Comparison of ENCODE assay signal across 17 cellular contexts in the genomic region with DNA sequence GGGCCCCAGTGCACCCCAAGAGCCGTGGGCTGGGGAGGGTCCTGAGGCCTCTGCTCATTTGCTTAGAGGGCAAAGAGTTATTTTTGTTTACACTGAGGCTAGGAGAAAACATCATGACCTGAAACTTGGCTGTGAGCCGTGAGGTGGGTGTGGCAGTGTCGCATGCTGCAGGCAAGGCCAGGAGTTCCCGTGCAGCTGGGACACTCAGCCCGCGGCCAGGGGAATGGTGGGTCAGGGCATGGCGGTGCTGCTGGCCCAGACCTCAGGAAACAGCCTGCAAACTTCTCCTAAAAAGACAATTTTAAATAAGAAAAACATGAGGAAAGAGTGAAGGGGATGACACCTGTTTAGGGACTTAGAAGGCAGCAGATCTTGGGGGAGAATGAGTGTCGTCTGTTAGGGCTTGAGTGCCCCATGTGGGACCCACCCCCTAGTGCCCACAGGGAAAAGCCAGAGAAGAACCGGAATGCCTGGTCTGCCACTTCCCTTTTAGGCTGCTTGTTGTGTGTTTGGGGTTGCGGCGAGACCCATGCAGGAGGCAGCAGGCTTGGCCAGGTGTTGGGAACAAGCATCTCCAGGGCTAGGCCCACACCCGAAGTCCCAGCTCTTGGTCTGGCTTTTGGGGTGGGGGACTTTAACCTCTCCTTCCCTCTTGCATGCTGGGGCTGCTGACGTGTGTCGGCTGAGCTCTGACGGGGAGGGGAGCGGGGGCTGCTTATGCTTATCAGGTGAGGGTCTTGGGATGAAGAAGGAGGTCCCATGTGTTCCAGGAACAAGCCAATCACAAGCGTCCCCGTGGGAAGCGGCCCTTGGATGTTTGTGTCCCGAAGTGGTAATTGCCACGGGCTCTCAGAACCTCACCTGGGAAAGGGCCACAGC.
A peak's percentile ranks its signal among the peaks of the same experiment; 100 is the strongest.
DNase-seq lines count a peak whose midpoint lies in the region; ATAC-seq, FAIRE-seq and TF ChIP-seq lines count a peak whose summit lies in the region.
"Had no signal": no experiment of that assay in that cellular context is flagged by ENCODE, and none has a peak within 500 bp of the region (broad histone marks: within the 10 kb centered on the region; RNA-seq: fewer than 3 reads in every experiment).

No MANE protein-coding gene starts in this region.

- TF ChIP-seq EP300 in HepG2 (IDR thresholded peaks at IDR 0.05; ENCODE audit: low read depth in 2 of 2, low read length in 2 of 2) (no peak), HepG2 (CRISPR knock-in tag; IDR thresholded peaks at IDR 0.05; ENCODE audit: borderline replicate concordance) (no peak)

- H3K9me3 Mint-ChIP-seq in chondrocyte (ENCODE audit: low read depth) (no peaks in the 10 kb centered on the region), MCF 10A (ENCODE audit: unreplicated experiment) (no peaks in the 10 kb centered on the region)
- H3K9me3 Mint-ChIP-seq: H9 had no signal

- no peak overlapping the region for H4K91ac ChIP-seq in neuronal stem cell (ENCODE audit: low read depth, low read length, poor library complexity)

- no peaks in the 10 kb centered on the region; the same call in 1 of the 2 replicates for H4K20me1 ChIP-seq in HepG2 (ENCODE audit: insufficient read depth, low read length)

- H3K36me3 ChIP-seq in right lobe of liver (no peaks in the 10 kb centered on the region), HepG2 (replicated peaks in 1 of 2; ENCODE audit: control insufficient read depth in 1 of 2, insufficient read depth in 2 of 2, low read length in 2 of 2) (no peaks in the 10 kb centered on the region), neuronal stem cell (replicated peaks in 1 of 2; ENCODE audit: control insufficient read depth in 2 of 2, insufficient read depth in 2 of 2, low read length in 2 of 2) (no peaks in the 10 kb centered on the region)

- CTCF ChIA-PET in HepG2 (lab: Yijun Ruan, JAX; ENCODE audit: low intra/inter-chr PET ratio, low total read pairs) = no interaction called here
- CTCF ChIA-PET in MCF 10A (lab: Yijun Ruan, JAX) = no interaction called here

- TF ChIP-seq POLR2A in right lobe of liver (IDR thresholded peaks at IDR 0.05) = no peak
- no peak for TF ChIP-seq POLR2A in HepG2 (IDR thresholded peaks at IDR 0.05; ENCODE audit: insufficient read depth in 1 of 2, low read depth in 2 of 2, low read length in 2 of 2)

- H3K4me3 Mint-ChIP-seq in chondrocyte (ENCODE audit: unreplicated experiment) = no peak overlapping the region
- no peak overlapping the region for H3K4me3 Mint-ChIP-seq in MCF 10A (ENCODE audit: unreplicated experiment)
- H3K4me3 Mint-ChIP-seq: H9 had no signal

- no peak overlapping the region for H3K18ac ChIP-seq in neuronal stem cell (ENCODE audit: low read length)

- no peak overlapping the region for H3K4ac ChIP-seq in neuronal stem cell (ENCODE audit: low read length)

- no peak for ATAC-seq in right lobe of liver
- ATAC-seq in HepG2 = no peak
- no peak for ATAC-seq in GM18511 (IDR thresholded peaks at IDR 0.05; ENCODE audit: unreplicated experiment)
- ATAC-seq in GM19035 (IDR thresholded peaks at IDR 0.05; ENCODE audit: unreplicated experiment) = no peak

- no peak overlapping the region for H3K27ac ChIP-seq in right lobe of liver
- no peak overlapping the region for H3K27ac ChIP-seq in HepG2 (ENCODE audit: extremely low read length, insufficient read depth, low read length)
- H3K27ac ChIP-seq in neuronal stem cell (replicated peaks; ENCODE audit: low read length) = no peak overlapping the region
- H3K27ac ChIP-seq: HL-60, PC-9 had no signal

- no peaks in the 10 kb centered on the region for H3K4me1 Mint-ChIP-seq in chondrocyte (ENCODE audit: low read depth)
- H3K4me1 Mint-ChIP-seq in MCF 10A (ENCODE audit: insufficient read depth, unreplicated experiment) = no peaks in the 10 kb centered on the region

- FAIRE-seq in HepG2 (lab: Jason Lieb, UNC) = no peak
- FAIRE-seq: GM12892, HTR-8/SVneo had no signal

- DNase-seq in right lobe of liver (peak; percentile 16 to 36 (median 16)), HepG2 (ENCODE audit: low spot score) (no peak), chondrocyte (ENCODE audit: low spot score) (peak; percentile 53), neuronal stem cell (ENCODE audit: low spot score) (no peak), MCF 10A (ENCODE audit: unreplicated experiment) (no peak)
- DNase-seq: COR-L47, H9, NCI-H1436, NCI-H2081, NCI-H510A, NCI-H82, PC-9 had no signal

- H3K4me1 ChIP-seq in right lobe of liver = no peaks in the 10 kb centered on the region
- H3K4me1 ChIP-seq in HepG2 (ENCODE audit: insufficient read depth, low read length) = no peaks in the 10 kb centered on the region
- peaks cover 0 to 2% of the 10 kb centered on the region in 2 donors for H3K4me1 ChIP-seq in neuronal stem cell (ENCODE audit: control insufficient read depth in 2 of 2, insufficient read depth in 1 of 2, low read depth in 1 of 2, low read length in 2 of 2)

- no peak for TF ChIP-seq CTCF in right lobe of liver (IDR thresholded peaks at IDR 0.05)
- TF ChIP-seq CTCF in HepG2 (CRISPR knock-in tag; IDR thresholded peaks at IDR 0.05) = no peak
- TF ChIP-seq CTCF in chondrocyte (IDR thresholded peaks at IDR 0.05) = no peak
- no peak for TF ChIP-seq CTCF in MCF 10A (IDR thresholded peaks at IDR 0.05; ENCODE audit: unreplicated experiment)

- no peak overlapping the region for H3K4me3 ChIP-seq in right lobe of liver
- no peak overlapping the region for H3K4me3 ChIP-seq in HepG2 (replicated peaks in 1 of 3; ENCODE audit: insufficient read depth in 1 of 3, low read depth in 2 of 3, low read length in 3 of 3)
- H3K4me3 ChIP-seq in neuronal stem cell (ENCODE audit: low read length in 2 of 2) = no peak overlapping the region
- H3K4me3 ChIP-seq: PC-9 had no signal

- no peaks in the 10 kb centered on the region for H3K27me3 ChIP-seq in right lobe of liver
- H3K27me3 ChIP-seq in HepG2 (ENCODE audit: control insufficient read depth in 1 of 2, insufficient read depth in 2 of 2, low read length in 2 of 2) = no peaks in the 10 kb centered on the region; a peak in 2 of 5 replicates
- H3K27me3 ChIP-seq in neuronal stem cell (ENCODE audit: control insufficient read depth in 3 of 3, insufficient read depth in 3 of 3, low read depth in 1 of 3, low read length in 3 of 3) = no peaks in the 10 kb centered on the region

- H2BK12ac ChIP-seq in neuronal stem cell (ENCODE audit: low read length) = no peak overlapping the region

- H3K9me3 ChIP-seq in right lobe of liver (peaks cover 0 to 6% (median 0%) of the 10 kb centered on the region in 4 donors), HepG2 (ENCODE audit: low read length) (peaks cover 10% of the 10 kb centered on the region; the same call in 1 of the 2 replicates), neuronal stem cell (replicated peaks in 1 of 2; ENCODE audit: control insufficient read depth in 2 of 2, insufficient read depth in 1 of 2, low read depth in 1 of 2, low read length in 2 of 2) (peaks cover 0 to 19% of the 10 kb centered on the region in 2 donors)

- intact Hi-C loops in right lobe of liver (cut with DNase I) = no loop called here
- intact Hi-C loops in HepG2 (cut with micrococcal nuclease; ENCODE audit: unreplicated experiment) = no loop called here
- intact Hi-C loops in MCF 10A (cut with micrococcal nuclease) = no loop called here

- 64% methylated on average over 5 of the region's 21 CpGs for WGBS in right lobe of liver (ENCODE audit: insufficient coverage, low coverage, low lambda C conversion rate, missing lambda C conversion rate)
- WGBS in HepG2 (ENCODE audit: low lambda C conversion rate) = 53% methylated on average over 19 of the region's 21 CpGs
- no CpG with 5 or more reads among the region's 21 CpGs for WGBS in neuronal stem cell (ENCODE audit: extremely low coverage in 2 of 2, insufficient read length in 2 of 2, insufficient replicate concordance in 1 of 2), 2 donors

- H3K27ac Mint-ChIP-seq in chondrocyte (ENCODE audit: unreplicated experiment) (no peak overlapping the region), MCF 10A (ENCODE audit: low read depth, unreplicated experiment) (no peak overlapping the region)
- H3K27ac Mint-ChIP-seq: H9 had no signal

- H3K27me3 Mint-ChIP-seq in chondrocyte (ENCODE audit: low read depth) (no peaks in the 10 kb centered on the region), MCF 10A (ENCODE audit: insufficient read depth, unreplicated experiment) (no peaks in the 10 kb centered on the region)

- H2BK5ac ChIP-seq in neuronal stem cell (ENCODE audit: low read length) = no peak overlapping the region

- no peak overlapping the region for H3K23ac ChIP-seq in neuronal stem cell (ENCODE audit: low read depth, low read length, poor library complexity)

- in situ Hi-C loops in HepG2 (cut with HindIII; ENCODE audit: extremely low pct_ligation_motif_present, low pct_unique_long_range_greater_than_20kb) = no loop called here

- H3K79me2 ChIP-seq in HepG2 (ENCODE audit: insufficient read depth, low read length) = no peaks in the 10 kb centered on the region

- POLR2A ChIA-PET in HepG2 (lab: Yijun Ruan, JAX) = no interaction called here
- POLR2A ChIA-PET in MCF 10A (lab: Yijun Ruan, JAX) = no interaction called here

- H2AK5ac ChIP-seq in neuronal stem cell (ENCODE audit: low read depth, low read length) = no peak overlapping the region

- no peak overlapping the region for H4K8ac ChIP-seq in neuronal stem cell (ENCODE audit: low read depth, low read length)

- H3K4me2 ChIP-seq in HepG2 (ENCODE audit: low read depth, low read length) (no peak overlapping the region), neuronal stem cell (ENCODE audit: insufficient read depth, low read length, poor library complexity, severe bottlenecking) (no peak overlapping the region)
- H3K4me2 ChIP-seq: PC-9 had no signal

- H2AFZ ChIP-seq in HepG2 (ENCODE audit: low read length) (no peak overlapping the region), neuronal stem cell (ENCODE audit: low read length) (no peak overlapping the region)
- H2AFZ ChIP-seq: PC-9 had no signal

- H3K36me3 Mint-ChIP-seq in chondrocyte (ENCODE audit: low read depth) (peaks cover 8% of the 10 kb centered on the region), MCF 10A (ENCODE audit: insufficient read depth, unreplicated experiment) (no peaks in the 10 kb centered on the region)

- no peaks in the 10 kb centered on the region for H3K79me1 ChIP-seq in neuronal stem cell (ENCODE audit: low read depth, low read length)

- no peak for TF ChIP-seq RAD21 in HepG2 (CRISPR knock-in tag; IDR thresholded peaks at IDR 0.05)

- H2BK120ac ChIP-seq in neuronal stem cell (ENCODE audit: low read depth, low read length) = no peak overlapping the region

- H3K9ac ChIP-seq in HepG2 (ENCODE audit: insufficient read depth, low read depth, low read length) (no peak overlapping the region), neuronal stem cell (ENCODE audit: low read depth, low read length, poor library complexity) (no peak overlapping the region)

- peak overlapping the region; percentile 17 for H3K14ac ChIP-seq in neuronal stem cell (ENCODE audit: low read length)

- H2BK15ac ChIP-seq in neuronal stem cell (ENCODE audit: low read length) = no peak overlapping the region

- no TSS peak for BruUV-seq in HepG2 (replicated peaks; lab: Mats Ljungman, UMichigan)
- BruUV-seq in MCF 10A (replicated peaks; lab: Mats Ljungman, UMichigan) = no TSS peak

TF ChIP-seq in HepG2, 621 proteins besides CTCF, POLR2A, EP300 and RAD21 (continues in another document):
- no peak for TF ChIP-seq CREBL2 (CRISPR knock-in tag; IDR thresholded peaks at IDR 0.05; ENCODE audit: borderline replicate concordance)
- no peak for TF ChIP-seq ZNF713 (CRISPR knock-in tag; IDR thresholded peaks at IDR 0.05)
- TF ChIP-seq SALL2 (CRISPR knock-in tag; IDR thresholded peaks at IDR 0.05) = no peak

Comparison
In these comparisons a context has a peak if more than half of its experiments do, and no peak if none do; other contexts are left out.
1. DNase-seq: peak in right lobe of liver (3 of 3) and chondrocyte (single experiment); none in HepG2 (single experiment), neuronal stem cell (single experiment) and MCF 10A (single experiment).